ENCODE assay signal across 1 cellular context in the genomic region with DNA sequence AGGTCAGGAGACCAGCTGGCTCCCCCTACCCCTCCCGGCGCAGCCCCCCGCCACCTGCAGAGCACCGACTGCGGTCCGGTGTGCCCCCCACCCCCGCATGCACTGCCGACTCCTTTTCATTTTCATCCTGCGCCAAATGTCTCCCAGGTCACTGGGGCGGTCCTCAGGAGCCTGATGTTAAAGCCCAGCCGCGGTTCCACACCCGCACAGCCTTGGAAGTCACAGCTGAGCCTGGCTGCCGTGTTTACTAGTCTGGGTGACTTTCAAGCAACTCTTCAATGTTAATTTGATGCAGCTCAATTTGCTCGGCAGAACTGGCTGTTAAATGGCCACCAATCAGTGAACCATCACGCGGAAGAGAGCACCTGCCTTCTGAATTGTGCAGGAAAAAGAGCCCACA.
TF ChIP-seq lines count a peak whose summit lies in the region.

No MANE protein-coding gene starts in this region.

TF ChIP-seq in WTC11, 78 proteins besides CTCF, POLR2A, EP300 and RAD21 (continued from another document):
- TF ChIP-seq, protein P1, sequence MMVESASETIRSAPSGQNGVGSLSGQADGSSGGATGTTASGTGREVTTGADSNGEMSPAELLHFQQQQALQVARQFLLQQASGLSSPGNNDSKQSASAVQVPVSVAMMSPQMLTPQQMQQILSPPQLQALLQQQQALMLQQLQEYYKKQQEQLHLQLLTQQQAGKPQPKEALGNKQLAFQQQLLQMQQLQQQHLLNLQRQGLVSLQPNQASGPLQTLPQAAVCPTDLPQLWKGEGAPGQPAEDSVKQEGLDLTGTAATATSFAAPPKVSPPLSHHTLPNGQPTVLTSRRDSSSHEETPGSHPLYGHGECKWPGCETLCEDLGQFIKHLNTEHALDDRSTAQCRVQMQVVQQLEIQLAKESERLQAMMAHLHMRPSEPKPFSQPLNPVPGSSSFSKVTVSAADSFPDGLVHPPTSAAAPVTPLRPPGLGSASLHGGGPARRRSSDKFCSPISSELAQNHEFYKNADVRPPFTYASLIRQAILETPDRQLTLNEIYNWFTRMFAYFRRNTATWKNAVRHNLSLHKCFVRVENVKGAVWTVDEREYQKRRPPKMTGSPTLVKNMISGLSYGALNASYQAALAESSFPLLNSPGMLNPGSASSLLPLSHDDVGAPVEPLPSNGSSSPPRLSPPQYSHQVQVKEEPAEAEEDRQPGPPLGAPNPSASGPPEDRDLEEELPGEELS (CRISPR knock-in tag; IDR thresholded peaks at IDR 0.05) = no peak
- TF ChIP-seq ZNF263 (CRISPR knock-in tag; IDR thresholded peaks at IDR 0.05; ENCODE audit: low read depth) = no peak
- TF ChIP-seq, protein P2, sequence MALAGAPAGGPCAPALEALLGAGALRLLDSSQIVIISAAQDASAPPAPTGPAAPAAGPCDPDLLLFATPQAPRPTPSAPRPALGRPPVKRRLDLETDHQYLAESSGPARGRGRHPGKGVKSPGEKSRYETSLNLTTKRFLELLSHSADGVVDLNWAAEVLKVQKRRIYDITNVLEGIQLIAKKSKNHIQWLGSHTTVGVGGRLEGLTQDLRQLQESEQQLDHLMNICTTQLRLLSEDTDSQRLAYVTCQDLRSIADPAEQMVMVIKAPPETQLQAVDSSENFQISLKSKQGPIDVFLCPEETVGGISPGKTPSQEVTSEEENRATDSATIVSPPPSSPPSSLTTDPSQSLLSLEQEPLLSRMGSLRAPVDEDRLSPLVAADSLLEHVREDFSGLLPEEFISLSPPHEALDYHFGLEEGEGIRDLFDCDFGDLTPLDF (CRISPR knock-in tag; IDR thresholded peaks at IDR 0.05) = no peak
- TF ChIP-seq, protein P3, sequence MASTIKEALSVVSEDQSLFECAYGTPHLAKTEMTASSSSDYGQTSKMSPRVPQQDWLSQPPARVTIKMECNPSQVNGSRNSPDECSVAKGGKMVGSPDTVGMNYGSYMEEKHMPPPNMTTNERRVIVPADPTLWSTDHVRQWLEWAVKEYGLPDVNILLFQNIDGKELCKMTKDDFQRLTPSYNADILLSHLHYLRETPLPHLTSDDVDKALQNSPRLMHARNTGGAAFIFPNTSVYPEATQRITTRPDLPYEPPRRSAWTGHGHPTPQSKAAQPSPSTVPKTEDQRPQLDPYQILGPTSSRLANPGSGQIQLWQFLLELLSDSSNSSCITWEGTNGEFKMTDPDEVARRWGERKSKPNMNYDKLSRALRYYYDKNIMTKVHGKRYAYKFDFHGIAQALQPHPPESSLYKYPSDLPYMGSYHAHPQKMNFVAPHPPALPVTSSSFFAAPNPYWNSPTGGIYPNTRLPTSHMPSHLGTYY (CRISPR knock-in tag; IDR thresholded peaks at IDR 0.05) = no peak
- TF ChIP-seq RORB (CRISPR knock-in tag; IDR thresholded peaks at IDR 0.05) = no peak
- no peak for TF ChIP-seq ZNF317 (CRISPR knock-in tag; IDR thresholded peaks at IDR 0.05; ENCODE audit: borderline replicate concordance, low read depth)
- TF ChIP-seq ZBTB21 (CRISPR knock-in tag; IDR thresholded peaks at IDR 0.05; ENCODE audit: borderline replicate concordance) = no peak
- TF ChIP-seq GRHL2 (CRISPR knock-in tag; IDR thresholded peaks at IDR 0.05; ENCODE audit: insufficient replicate concordance, severe bottlenecking) = no peak
- no peak for TF ChIP-seq SP1 (CRISPR knock-in tag; conservative IDR thresholded peaks at IDR 0.05)
- TF ChIP-seq ZNF671 (CRISPR knock-in tag; IDR thresholded peaks at IDR 0.05) = no peak
- TF ChIP-seq ZNF416 (CRISPR knock-in tag; IDR thresholded peaks at IDR 0.05) = no peak
- no peak for TF ChIP-seq SMAD4 (CRISPR knock-in tag; IDR thresholded peaks at IDR 0.05)
- TF ChIP-seq, protein P4, sequence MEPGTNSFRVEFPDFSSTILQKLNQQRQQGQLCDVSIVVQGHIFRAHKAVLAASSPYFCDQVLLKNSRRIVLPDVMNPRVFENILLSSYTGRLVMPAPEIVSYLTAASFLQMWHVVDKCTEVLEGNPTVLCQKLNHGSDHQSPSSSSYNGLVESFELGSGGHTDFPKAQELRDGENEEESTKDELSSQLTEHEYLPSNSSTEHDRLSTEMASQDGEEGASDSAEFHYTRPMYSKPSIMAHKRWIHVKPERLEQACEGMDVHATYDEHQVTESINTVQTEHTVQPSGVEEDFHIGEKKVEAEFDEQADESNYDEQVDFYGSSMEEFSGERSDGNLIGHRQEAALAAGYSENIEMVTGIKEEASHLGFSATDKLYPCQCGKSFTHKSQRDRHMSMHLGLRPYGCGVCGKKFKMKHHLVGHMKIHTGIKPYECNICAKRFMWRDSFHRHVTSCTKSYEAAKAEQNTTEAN (CRISPR knock-in tag; IDR thresholded peaks at IDR 0.05) = no peak
- TF ChIP-seq, protein P5, sequence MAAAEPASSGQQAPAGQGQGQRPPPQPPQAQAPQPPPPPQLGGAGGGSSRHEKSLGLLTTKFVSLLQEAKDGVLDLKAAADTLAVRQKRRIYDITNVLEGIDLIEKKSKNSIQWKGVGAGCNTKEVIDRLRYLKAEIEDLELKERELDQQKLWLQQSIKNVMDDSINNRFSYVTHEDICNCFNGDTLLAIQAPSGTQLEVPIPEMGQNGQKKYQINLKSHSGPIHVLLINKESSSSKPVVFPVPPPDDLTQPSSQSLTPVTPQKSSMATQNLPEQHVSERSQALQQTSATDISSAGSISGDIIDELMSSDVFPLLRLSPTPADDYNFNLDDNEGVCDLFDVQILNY (CRISPR knock-in tag; IDR thresholded peaks at IDR 0.05) = no peak
